14 cellular contexts compared by ENCODE assay signal in the genomic region with DNA sequence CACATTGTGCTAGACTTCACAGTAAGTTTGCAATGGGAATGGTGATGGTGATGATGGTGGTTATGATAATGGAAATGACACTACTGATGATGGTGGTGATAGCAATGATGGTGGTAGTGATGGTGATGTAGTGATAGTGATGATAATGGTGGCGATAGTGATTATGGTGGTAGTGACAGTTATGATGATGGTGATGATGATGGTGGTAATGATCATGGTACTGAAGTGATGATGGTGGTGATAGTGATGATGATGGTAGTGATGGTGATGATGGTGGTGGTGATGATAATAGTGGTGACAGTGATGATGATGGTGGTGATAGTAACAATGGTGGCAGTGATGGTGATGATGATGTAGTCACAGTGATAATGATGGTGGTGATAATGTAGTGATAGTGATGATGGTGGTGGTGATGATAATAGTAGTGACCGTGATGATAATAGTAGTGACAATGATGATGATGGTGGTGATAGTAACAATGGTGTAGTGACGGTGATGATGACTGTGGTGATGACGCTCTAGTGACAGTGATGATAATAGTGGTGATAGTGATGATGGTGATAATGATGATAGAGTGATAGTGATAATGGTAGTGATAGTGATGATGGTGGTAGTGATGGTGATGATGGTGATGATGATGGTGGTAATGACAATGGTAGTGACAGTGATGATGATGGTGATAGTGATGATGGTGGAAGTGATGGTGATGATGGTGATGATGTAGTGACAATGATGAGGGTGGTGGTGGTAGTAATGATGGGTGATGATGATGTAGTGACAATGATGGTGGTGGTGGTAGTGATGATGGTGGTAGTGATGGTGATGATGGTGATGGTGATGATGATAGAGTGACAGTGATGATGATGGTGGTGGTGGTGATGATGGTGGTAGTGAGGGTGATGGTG.
A peak's percentile ranks its signal among the peaks of the same experiment; 100 is the strongest.
DNase-seq lines count a peak whose midpoint lies in the region; ATAC-seq, FAIRE-seq and TF ChIP-seq lines count a peak whose summit lies in the region.
"Had no signal": no experiment of that assay in that cellular context is flagged by ENCODE, and none has a peak within 500 bp of the region (broad histone marks: within the 10 kb centered on the region; RNA-seq: fewer than 3 reads in every experiment).

No MANE protein-coding gene starts in this region.

- peak overlapping the region; percentile 88 for H3K27ac ChIP-seq in RWPE2 (ENCODE audit: poor library complexity, severe bottlenecking)
- no peak overlapping the region for H3K27ac ChIP-seq in H1 (ENCODE audit: low read depth, low read length)
- H3K27ac ChIP-seq in dorsolateral prefrontal cortex = no peak overlapping the region
- H3K27ac ChIP-seq in esophagus squamous epithelium = no peak overlapping the region
- H3K27ac ChIP-seq: PC-9 had no signal

- no peak overlapping the region for H2AFZ ChIP-seq in H1 (ENCODE audit: low read length)
- H2AFZ ChIP-seq: GM23338, PC-9 had no signal

- no peak overlapping the region for H3K18ac ChIP-seq in H1 (ENCODE audit: extremely low read depth, low read length)

- DNase-seq in natural killer cell (no peak), RWPE2 (ENCODE audit: low spot score) (no peak), H1 (ENCODE audit: low read depth in 1 of 2, low spot score in 2 of 2) (no peak), dorsolateral prefrontal cortex (no peak), esophagus squamous epithelium (lab: John Stamatoyannopoulos, UW) (no peak)
- DNase-seq in natural killer cell treated with Interleukin-12 subunit alpha and Interleukin-12 subunit beta and Interleukin-15 and Interleukin-18, amount 100 ng/mL, for 72 hours (ENCODE audit: low spot score) = no peak
- DNase-seq in activated naive CD8-positive, alpha-beta T cell treated with anti-CD3 and anti-CD28 coated beads, Interleukin-2, amount 50 U/mL, for 24 hours = no peak
- DNase-seq: 8988T, C1 segment of cervical spinal cord, NCI-H1417 treated with DMSO at 0.1 percent for 48 hours, PC-9 had no signal

- no peaks in the 10 kb centered on the region for H3K79me1 ChIP-seq in H1 (ENCODE audit: low read depth, low read length)

- H3K79me2 ChIP-seq in H1 (ENCODE audit: control insufficient read depth in 1 of 2, insufficient read depth in 2 of 2, low read length in 2 of 2) = no peaks in the 10 kb centered on the region

- POLR2A ChIA-PET in H1 (lab: Charles Lee; ENCODE audit: partially characterized antibody) = no interaction called here

- H2BK15ac ChIP-seq in H1 (ENCODE audit: low read length) = no peak overlapping the region

- 0 out of 2 replicates have a peak overlapping the region, but pooled peaks have one; percentile 16 for H2BK5ac ChIP-seq in H1 (ENCODE audit: low read depth, low read length)

- H4K5ac ChIP-seq in H1 (ENCODE audit: insufficient read length, low read depth, low read length) = no peak overlapping the region

- TF ChIP-seq POLR2A in H1 (IDR thresholded peaks at IDR 0.05; ENCODE audit: control extremely low read depth in 1 of 2, low read depth in 2 of 2, low read length in 2 of 2) (no peak), esophagus squamous epithelium (IDR thresholded peaks at IDR 0.05) (no peak)

- peaks cover 0 to 11% of the 10 kb centered on the region in 2 experiments for H4K20me1 ChIP-seq in H1 (replicated peaks in 1 of 2; ENCODE audit: control insufficient read depth in 1 of 2, insufficient read depth in 2 of 2, low read length in 2 of 2)

- no peak overlapping the region for H2BK20ac ChIP-seq in H1 (ENCODE audit: low read length)

- TF ChIP-seq RAD21 in H1 (IDR thresholded peaks at IDR 0.05 in 1 of 2, conservative IDR thresholded peaks at IDR 0.05 in 1 of 2; ENCODE audit: low read depth in 2 of 2, low read length in 2 of 2) = no peak

- no peak overlapping the region for H3K4me3 Mint-ChIP-seq in natural killer cell
- H3K4me3 Mint-ChIP-seq in natural killer cell treated with Interleukin-12 subunit alpha and Interleukin-12 subunit beta and Interleukin-15 and Interleukin-18, amount 100 ng/mL, for 72 hours = no peak overlapping the region
- H3K4me3 Mint-ChIP-seq in activated naive CD8-positive, alpha-beta T cell treated with anti-CD3 and anti-CD28 coated beads, Interleukin-2, amount 50 U/mL, for 24 hours = no peak overlapping the region
- H3K4me3 Mint-ChIP-seq: GM23338 had no signal

- no peak overlapping the region for H3K23ac ChIP-seq in H1 (ENCODE audit: insufficient read length)

- H3K56ac ChIP-seq in H1 (replicated peaks; ENCODE audit: insufficient read length, low read depth, low read length) = peak overlapping the region; percentile 99

- peak in 2 of 3 donors; percentile 22 to 24 for ATAC-seq in natural killer cell
- no peak for ATAC-seq in natural killer cell treated with Interleukin-12 subunit alpha and Interleukin-12 subunit beta and Interleukin-15 and Interleukin-18, amount 100 ng/mL, for 72 hours
- no peak for ATAC-seq in RWPE2 (ENCODE audit: low read depth)
- ATAC-seq in activated naive CD8-positive, alpha-beta T cell treated with anti-CD3 and anti-CD28 coated beads, Interleukin-2, amount 50 U/mL, for 24 hours = no peak
- ATAC-seq in HG02623 (IDR thresholded peaks at IDR 0.05; ENCODE audit: unreplicated experiment) = no peak
- ATAC-seq: GM23338, HCT116 had no signal

- FAIRE-seq in H1 (lab: Jason Lieb, UNC) = no peak

- TF ChIP-seq CTCF in natural killer cell (IDR thresholded peaks at IDR 0.05) = no peak
- TF ChIP-seq CTCF in RWPE2 (IDR thresholded peaks at IDR 0.05; ENCODE audit: poor library complexity, severe bottlenecking) = no peak
- no peak for TF ChIP-seq CTCF in H1 (IDR thresholded peaks at IDR 0.05; ENCODE audit: control extremely low read depth in 1 of 3, insufficient read depth in 1 of 3, low read depth in 1 of 3, low read length in 3 of 3)
- TF ChIP-seq CTCF in dorsolateral prefrontal cortex (IDR thresholded peaks at IDR 0.05 in 54 of 56, conservative IDR thresholded peaks at IDR 0.05 in 2 of 56; ENCODE audit: low read depth in 1 of 56, partially characterized antibody in 56 of 56) = no peak
- TF ChIP-seq CTCF in esophagus squamous epithelium (IDR thresholded peaks at IDR 0.05) = no peak

- H2BK12ac ChIP-seq in H1 (ENCODE audit: low read depth, low read length) = peak overlapping the region; percentile 18; the same call in 1 of the 2 replicates

- H3K27me3 Mint-ChIP-seq in natural killer cell (ENCODE audit: low read depth in 2 of 2) = no peaks in the 10 kb centered on the region
- no peaks in the 10 kb centered on the region for H3K27me3 Mint-ChIP-seq in natural killer cell treated with Interleukin-12 subunit alpha and Interleukin-12 subunit beta and Interleukin-15 and Interleukin-18, amount 100 ng/mL, for 72 hours
- no peaks in the 10 kb centered on the region for H3K27me3 Mint-ChIP-seq in activated naive CD8-positive, alpha-beta T cell treated with anti-CD3 and anti-CD28 coated beads, Interleukin-2, amount 50 U/mL, for 24 hours

- H4K8ac ChIP-seq in H1 (ENCODE audit: extremely low read depth, insufficient read depth, low read length) = no peak overlapping the region

- no peak overlapping the region for H3K4ac ChIP-seq in H1 (replicated peaks; ENCODE audit: insufficient read length, low read depth, low read length)

- 95% methylated on average over 4 of the region's 4 CpGs; no CpG with 5 or more reads in 1 of the 2 experiments for WGBS in H1 (ENCODE audit: extremely low coverage in 1 of 2, insufficient coverage in 1 of 2, insufficient read length in 1 of 2, insufficient replicate concordance in 2 of 2, low coverage in 1 of 2, low lambda C conversion rate in 2 of 2, missing lambda C conversion rate in 1 of 2), 2 experiments
- WGBS in esophagus squamous epithelium, 2 donors = 91 to 95% methylated on average over 4 of the region's 4 CpGs

- H3K4me2 ChIP-seq in H1 (ENCODE audit: insufficient read depth in 1 of 2, low read depth in 2 of 2, low read length in 2 of 2) = no peak overlapping the region
- H3K4me2 ChIP-seq: GM23338, PC-9 had no signal

- H3K9ac ChIP-seq in H1 (replicated peaks in 1 of 4; ENCODE audit: extremely low read depth in 1 of 4, low read depth in 3 of 4, low read length in 3 of 4) = no peak overlapping the region

- H3K36me3 Mint-ChIP-seq in natural killer cell = no peaks in the 10 kb centered on the region
- no peaks in the 10 kb centered on the region for H3K36me3 Mint-ChIP-seq in natural killer cell treated with Interleukin-12 subunit alpha and Interleukin-12 subunit beta and Interleukin-15 and Interleukin-18, amount 100 ng/mL, for 72 hours
- H3K36me3 Mint-ChIP-seq in activated naive CD8-positive, alpha-beta T cell treated with anti-CD3 and anti-CD28 coated beads, Interleukin-2, amount 50 U/mL, for 24 hours (ENCODE audit: low read depth) = no peaks in the 10 kb centered on the region

- peaks cover 17% of the 10 kb centered on the region for H3K4me1 ChIP-seq in RWPE2 (ENCODE audit: insufficient read depth, poor library complexity, severe bottlenecking)
- peaks cover 0 to 5% (median 1%) of the 10 kb centered on the region in 4 experiments; a peak in 1 of 7 replicates for H3K4me1 ChIP-seq in H1 (replicated peaks in 1 of 4; ENCODE audit: control insufficient read depth in 3 of 4, insufficient read depth in 4 of 4, low read length in 3 of 4)
- peaks cover 0 to 8% (median 0%) of the 10 kb centered on the region in 3 donors for H3K4me1 ChIP-seq in esophagus squamous epithelium

- intact Hi-C loops in natural killer cell (cut with micrococcal nuclease) = no loop called here
- intact Hi-C loops in dorsolateral prefrontal cortex (cut with DNase I) = no loop called here
- intact Hi-C loops in esophagus squamous epithelium (cut with DNase I) = no loop called here

- H3K9me3 ChIP-seq in RWPE2 (ENCODE audit: severe bottlenecking) (no peaks in the 10 kb centered on the region), H1 (ENCODE audit: insufficient read depth in 2 of 2, low read depth in 1 of 2, low read length in 1 of 2) (no peaks in the 10 kb centered on the region), esophagus squamous epithelium (no peaks in the 10 kb centered on the region)

- H3K4me1 Mint-ChIP-seq in natural killer cell = peaks cover 0 to 9% of the 10 kb centered on the region in 2 donors
- peaks cover 0 to 4% of the 10 kb centered on the region in 2 donors for H3K4me1 Mint-ChIP-seq in natural killer cell treated with Interleukin-12 subunit alpha and Interleukin-12 subunit beta and Interleukin-15 and Interleukin-18, amount 100 ng/mL, for 72 hours (ENCODE audit: low read depth in 2 of 2)
- peaks cover 16% of the 10 kb centered on the region for H3K4me1 Mint-ChIP-seq in activated naive CD8-positive, alpha-beta T cell treated with anti-CD3 and anti-CD28 coated beads, Interleukin-2, amount 50 U/mL, for 24 hours

- H3K23me2 ChIP-seq in H1 (ENCODE audit: low read depth, low read length) = peaks cover 10% of the 10 kb centered on the region; the same call in 1 of the 2 replicates

- H3K36me3 ChIP-seq in RWPE2 (ENCODE audit: low read depth) (no peaks in the 10 kb centered on the region), H1 (ENCODE audit: control insufficient read depth in 2 of 4, insufficient read depth in 4 of 4, low read length in 3 of 4) (no peaks in the 10 kb centered on the region; a peak in 1 of 8 replicates), esophagus squamous epithelium (no peaks in the 10 kb centered on the region)

- H2AK5ac ChIP-seq in H1 (ENCODE audit: low read depth, low read length) = no peak overlapping the region

- H2BK120ac ChIP-seq in H1 (replicated peaks; ENCODE audit: low read depth, low read length) = no peak overlapping the region

- H3K4me3 ChIP-seq in RWPE2 (ENCODE audit: severe bottlenecking) (no peak overlapping the region), H1 (ENCODE audit: extremely low read depth in 1 of 4, insufficient read depth in 2 of 4, low read depth in 3 of 4, low read length in 4 of 4) (no peak overlapping the region), dorsolateral prefrontal cortex (no peak overlapping the region), esophagus squamous epithelium (no peak overlapping the region)
- H3K4me3 ChIP-seq: GM23338, PC-9 had no signal

- no peak for TF ChIP-seq EP300 in H1 (IDR thresholded peaks at IDR 0.05; ENCODE audit: borderline replicate concordance in 1 of 2, low read depth in 2 of 2, low read length in 2 of 2)

- CTCF ChIA-PET in H1 (lab: Charles Lee; ENCODE audit: partially characterized antibody) = interaction anchor here (1.0 to 1.1 kb wide), 2 partner anchors 13 to 14 kb away, joined by 3 read pairs; no protein-coding TSS in a partner anchor

- H3K9me3 Mint-ChIP-seq in natural killer cell = no peaks in the 10 kb centered on the region
- H3K9me3 Mint-ChIP-seq in natural killer cell treated with Interleukin-12 subunit alpha and Interleukin-12 subunit beta and Interleukin-15 and Interleukin-18, amount 100 ng/mL, for 72 hours = no peaks in the 10 kb centered on the region
- H3K9me3 Mint-ChIP-seq in activated naive CD8-positive, alpha-beta T cell treated with anti-CD3 and anti-CD28 coated beads, Interleukin-2, amount 50 U/mL, for 24 hours = no peaks in the 10 kb centered on the region
- H3K9me3 Mint-ChIP-seq: GM23338 had no signal

- no peak overlapping the region for H3K14ac ChIP-seq in H1 (ENCODE audit: insufficient read length)

- no peak overlapping the region for H3K27ac Mint-ChIP-seq in natural killer cell
- no peak overlapping the region for H3K27ac Mint-ChIP-seq in natural killer cell treated with Interleukin-12 subunit alpha and Interleukin-12 subunit beta and Interleukin-15 and Interleukin-18, amount 100 ng/mL, for 72 hours
- H3K27ac Mint-ChIP-seq in activated naive CD8-positive, alpha-beta T cell treated with anti-CD3 and anti-CD28 coated beads, Interleukin-2, amount 50 U/mL, for 24 hours = no peak overlapping the region
- H3K27ac Mint-ChIP-seq: GM23338 had no signal

- H4K91ac ChIP-seq in H1 (replicated peaks; ENCODE audit: insufficient read length, low read length) = no peak overlapping the region

- H3K27me3 ChIP-seq in RWPE2 (ENCODE audit: insufficient read depth, poor library complexity, severe bottlenecking) (no peaks in the 10 kb centered on the region), H1 (replicated peaks in 1 of 4; ENCODE audit: control insufficient read depth in 3 of 4, extremely low read depth in 1 of 4, insufficient read depth in 3 of 4, low read length in 3 of 4) (no peaks in the 10 kb centered on the region; a peak in 2 of 7 replicates), dorsolateral prefrontal cortex (peaks cover 0 to 5% (median 0%) of the 10 kb centered on the region in 45 donors), esophagus squamous epithelium (no peaks in the 10 kb centered on the region)

Comparison
In these comparisons a context has a peak if more than half of its experiments do, and no peak if none do; other contexts are left out.
1. ATAC-seq: peak in natural killer cell (2 of 3); none in natural killer cell treated with Interleukin-12 subunit alpha and Interleukin-12 subunit beta and Interleukin-15 and Interleukin-18, amount 100 ng/mL, for 72 hours (0 of 2), RWPE2 (single experiment), activated naive CD8-positive, alpha-beta T cell treated with anti-CD3 and anti-CD28 coated beads, Interleukin-2, amount 50 U/mL, for 24 hours (single experiment) and HG02623 (single experiment).